ENCODE assay signal across 8 cellular contexts in the genomic region with DNA sequence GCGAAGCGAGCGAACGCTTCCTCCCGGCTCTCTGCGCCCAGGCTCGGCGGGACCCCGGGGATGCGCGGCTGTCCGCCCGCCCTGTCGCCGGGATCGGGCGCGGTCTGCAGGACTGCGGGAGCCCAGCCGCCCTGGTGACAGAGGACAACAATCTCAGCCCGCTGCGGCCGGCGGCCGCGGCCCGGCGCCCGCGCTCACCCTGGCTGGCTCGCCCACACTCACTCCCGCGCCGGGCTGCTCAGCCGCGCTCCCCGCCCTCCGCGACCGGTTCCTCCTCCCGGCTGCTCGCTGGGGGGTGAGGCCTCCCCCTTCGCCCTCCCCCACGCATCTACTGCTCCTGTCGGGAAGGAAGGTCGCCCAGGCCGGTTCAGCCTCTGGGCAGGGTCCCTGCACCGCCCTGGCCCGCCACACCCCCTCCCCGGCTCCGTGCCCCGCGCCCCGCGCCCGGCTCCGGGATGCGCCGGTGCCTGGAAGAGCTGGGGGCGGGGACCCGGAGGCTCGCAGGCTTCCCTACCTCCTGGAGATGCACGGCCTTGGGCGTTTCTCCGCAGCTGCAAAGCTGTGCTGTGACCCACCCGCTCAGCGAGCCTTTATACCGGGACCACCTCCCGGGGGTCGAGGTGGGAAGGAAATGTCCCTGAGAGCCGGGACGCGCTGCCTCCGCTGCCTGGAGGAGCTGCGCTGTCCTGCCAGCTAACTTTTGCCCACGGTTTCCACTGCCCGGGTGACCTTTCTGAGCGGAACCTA. TPM values are rescaled to one million over a fixed set of nuclear protein-coding genes. Genes with fewer than 3 reads are reported as not detected.
DNase-seq lines count a peak whose midpoint lies in the region; ATAC-seq lines count a peak whose summit lies in the region.

A gene with protein sequence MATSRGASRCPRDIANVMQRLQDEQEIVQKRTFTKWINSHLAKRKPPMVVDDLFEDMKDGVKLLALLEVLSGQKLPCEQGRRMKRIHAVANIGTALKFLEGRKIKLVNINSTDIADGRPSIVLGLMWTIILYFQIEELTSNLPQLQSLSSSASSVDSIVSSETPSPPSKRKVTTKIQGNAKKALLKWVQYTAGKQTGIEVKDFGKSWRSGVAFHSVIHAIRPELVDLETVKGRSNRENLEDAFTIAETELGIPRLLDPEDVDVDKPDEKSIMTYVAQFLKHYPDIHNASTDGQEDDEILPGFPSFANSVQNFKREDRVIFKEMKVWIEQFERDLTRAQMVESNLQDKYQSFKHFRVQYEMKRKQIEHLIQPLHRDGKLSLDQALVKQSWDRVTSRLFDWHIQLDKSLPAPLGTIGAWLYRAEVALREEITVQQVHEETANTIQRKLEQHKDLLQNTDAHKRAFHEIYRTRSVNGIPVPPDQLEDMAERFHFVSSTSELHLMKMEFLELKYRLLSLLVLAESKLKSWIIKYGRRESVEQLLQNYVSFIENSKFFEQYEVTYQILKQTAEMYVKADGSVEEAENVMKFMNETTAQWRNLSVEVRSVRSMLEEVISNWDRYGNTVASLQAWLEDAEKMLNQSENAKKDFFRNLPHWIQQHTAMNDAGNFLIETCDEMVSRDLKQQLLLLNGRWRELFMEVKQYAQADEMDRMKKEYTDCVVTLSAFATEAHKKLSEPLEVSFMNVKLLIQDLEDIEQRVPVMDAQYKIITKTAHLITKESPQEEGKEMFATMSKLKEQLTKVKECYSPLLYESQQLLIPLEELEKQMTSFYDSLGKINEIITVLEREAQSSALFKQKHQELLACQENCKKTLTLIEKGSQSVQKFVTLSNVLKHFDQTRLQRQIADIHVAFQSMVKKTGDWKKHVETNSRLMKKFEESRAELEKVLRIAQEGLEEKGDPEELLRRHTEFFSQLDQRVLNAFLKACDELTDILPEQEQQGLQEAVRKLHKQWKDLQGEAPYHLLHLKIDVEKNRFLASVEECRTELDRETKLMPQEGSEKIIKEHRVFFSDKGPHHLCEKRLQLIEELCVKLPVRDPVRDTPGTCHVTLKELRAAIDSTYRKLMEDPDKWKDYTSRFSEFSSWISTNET (N-terminal part only) (minus strand): TSS at position 688 of the 747 bp plus-strand sequence. CDS start 9,031 bp downstream, outside the sequence.

- DNase-seq in activated T-helper 2 cell treated with anti-CD3 and anti-CD28 coated beads, Interferon-gamma antibody, Interleukin-2, Interleukin-4, amounts not matched to agents 10 μg/mL and 5 μg/mL and 100 μg/mL, durations not matched to agents 14 hours and 24 hours and 36 hours (ENCODE audit: low spot score), result no peak
- DNase-seq in glomerular endothelial cell (ENCODE audit: extremely low read depth, low read depth, low spot score) (no peak), GDM1 (lab: John Stamatoyannopoulos, UW) (no peak), NCI-H446 treated with DMSO at 0.1 percent for 48 hours (lab: John Stamatoyannopoulos, UW) (no peak), GF-D8 (lab: John Stamatoyannopoulos, UW) (no peak)

- ATAC-seq in GM18502 (IDR thresholded peaks at IDR 0.05; ENCODE audit: poor library complexity, unreplicated experiment) (peak; percentile 47), HG03095 (IDR thresholded peaks at IDR 0.05; ENCODE audit: unreplicated experiment) (peak; percentile 43)

- H3K9me3 ChIP-seq in neuron (ENCODE audit: low read length), result no peaks in the 10 kb centered on the region

- H3K27me3 Mint-ChIP-seq in activated T-helper 2 cell treated with anti-CD3 and anti-CD28 coated beads, Interferon-gamma antibody, Interleukin-2, Interleukin-4, amounts not matched to agents 10 μg/mL and 5 μg/mL and 100 μg/mL, durations not matched to agents 14 hours and 24 hours and 36 hours (ENCODE audit: low read depth), result peaks cover 43% of the 10 kb centered on the region

- H3K9me3 Mint-ChIP-seq in activated T-helper 2 cell treated with anti-CD3 and anti-CD28 coated beads, Interferon-gamma antibody, Interleukin-2, Interleukin-4, amounts not matched to agents 10 μg/mL and 5 μg/mL and 100 μg/mL, durations not matched to agents 14 hours and 24 hours and 36 hours, result no peaks in the 10 kb centered on the region

- no peaks in the 10 kb centered on the region for H3K36me3 Mint-ChIP-seq in activated T-helper 2 cell treated with anti-CD3 and anti-CD28 coated beads, Interferon-gamma antibody, Interleukin-2, Interleukin-4, amounts not matched to agents 10 μg/mL and 5 μg/mL and 100 μg/mL, durations not matched to agents 14 hours and 24 hours and 36 hours (ENCODE audit: low read depth)

- no peak within 1 kb of the TSS for H3K27ac Mint-ChIP-seq in activated T-helper 2 cell treated with anti-CD3 and anti-CD28 coated beads, Interferon-gamma antibody, Interleukin-2, Interleukin-4, amounts not matched to agents 10 μg/mL and 5 μg/mL and 100 μg/mL, durations not matched to agents 14 hours and 24 hours and 36 hours

- peaks cover 6% of the 10 kb centered on the region for H3K4me1 Mint-ChIP-seq in activated T-helper 2 cell treated with anti-CD3 and anti-CD28 coated beads, Interferon-gamma antibody, Interleukin-2, Interleukin-4, amounts not matched to agents 10 μg/mL and 5 μg/mL and 100 μg/mL, durations not matched to agents 14 hours and 24 hours and 36 hours (ENCODE audit: low read depth)

- H3K27me3 ChIP-seq in neuron (ENCODE audit: insufficient read depth, low read length), result peaks cover 38% of the 10 kb centered on the region

- H2AFZ ChIP-seq in neuron (ENCODE audit: low read depth, low read length), result peak within 1 kb of the TSS; percentile 56

- peak within 1 kb of the TSS; percentile 52 for H3K4me3 Mint-ChIP-seq in activated T-helper 2 cell treated with anti-CD3 and anti-CD28 coated beads, Interferon-gamma antibody, Interleukin-2, Interleukin-4, amounts not matched to agents 10 μg/mL and 5 μg/mL and 100 μg/mL, durations not matched to agents 14 hours and 24 hours and 36 hours (ENCODE audit: low read depth)

- H3K36me3 ChIP-seq in neuron (ENCODE audit: insufficient read depth, low read length), result no peaks in the 10 kb centered on the region

- H3K4me1 ChIP-seq in neuron (ENCODE audit: insufficient read depth, low read length), result peaks cover 11% of the 10 kb centered on the region

- intact Hi-C loops in activated T-helper 2 cell treated with anti-CD3 and anti-CD28 coated beads, Interferon-gamma antibody, Interleukin-2, Interleukin-4, amounts not matched to agents 10 μg/mL and 5 μg/mL and 100 μg/mL, durations not matched to agents 14 hours and 24 hours and 36 hours (cut with micrococcal nuclease), result no loop called here

- H3K4me3 ChIP-seq in neuron (ENCODE audit: low read length), result peak within 1 kb of the TSS; percentile 42

RNA-seq across cellular contexts. Expression of the gene that starts here (rescaled TPM):
- 14.2 and 15.2 TPM in 2 replicates for total RNA-seq in activated T-helper 2 cell treated with anti-CD3 and anti-CD28 coated beads, Interferon-gamma antibody, Interleukin-2, Interleukin-4, amounts not matched to agents 10 μg/mL and 5 μg/mL and 100 μg/mL, durations not matched to agents 14 hours and 24 hours and 36 hours
- 66.9 and 91.2 TPM in 2 replicates for total RNA-seq in glomerular endothelial cell
